In the genomic region with DNA sequence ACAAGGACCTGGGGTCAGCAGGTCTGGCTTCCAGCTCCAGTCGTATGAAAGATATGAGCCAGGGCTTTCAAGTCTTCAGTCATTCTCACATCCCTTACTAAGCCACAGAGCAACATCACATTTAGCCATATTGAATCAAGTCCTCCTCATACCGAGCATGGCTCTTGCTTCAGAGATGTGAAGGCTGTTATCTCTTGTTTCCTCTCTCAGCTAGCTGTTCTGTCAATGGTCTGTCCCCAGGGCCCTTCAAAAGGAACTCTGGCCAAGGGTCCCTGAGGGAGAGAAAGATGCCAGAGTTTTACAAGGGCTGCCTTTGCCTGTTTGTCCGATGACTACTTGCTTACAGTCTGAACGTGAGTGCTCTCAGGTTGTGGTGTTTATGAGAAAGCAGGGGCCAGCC, we compare ENCODE assay signal across 12 cellular contexts. TPM values are rescaled to one million over a fixed set of nuclear protein-coding genes. Genes with fewer than 3 reads are reported as not detected.
DNase-seq lines count a peak whose midpoint lies in the region; ATAC-seq and TF ChIP-seq lines count a peak whose summit lies in the region.
"Had no signal": no experiment of that assay in that cellular context is flagged by ENCODE, and none has a peak within 500 bp of the region (broad histone marks: within the 10 kb centered on the region; RNA-seq: fewer than 3 reads in every experiment).

No MANE protein-coding gene starts in this region.

- peak overlapping the region; percentile 74 for H3K27ac Mint-ChIP-seq in activated CD4-positive, alpha-beta T cell treated with anti-CD3 and anti-CD28 coated beads, Interleukin-2, amount 10 ng/mL, durations not matched to agents 24 days and 14 days
- peak overlapping the region; percentile 94 for H3K27ac Mint-ChIP-seq in T-helper 17 cell
- no peak overlapping the region for H3K27ac Mint-ChIP-seq in glutamatergic neuron (ENCODE audit: unreplicated experiment)

- H3K27me3 ChIP-seq in skeletal muscle tissue (ENCODE audit: control insufficient read depth in 3 of 3, insufficient read depth in 3 of 3, low read length in 3 of 3): no peaks in the 10 kb centered on the region
- no peaks in the 10 kb centered on the region for H3K27me3 ChIP-seq in MM.1S (replicated peaks; ENCODE audit: insufficient read depth, low read length)
- H3K27me3 ChIP-seq: transverse colon had no signal

- peaks cover 61% of the 10 kb centered on the region for H3K4me1 Mint-ChIP-seq in activated CD4-positive, alpha-beta T cell treated with anti-CD3 and anti-CD28 coated beads, Interleukin-2, amount 10 ng/mL, durations not matched to agents 24 days and 14 days
- H3K4me1 Mint-ChIP-seq in T-helper 17 cell: peaks cover 48% of the 10 kb centered on the region
- peaks cover 17% of the 10 kb centered on the region for H3K4me1 Mint-ChIP-seq in glutamatergic neuron (ENCODE audit: low read depth, unreplicated experiment)

- H3K36me3 Mint-ChIP-seq in activated CD4-positive, alpha-beta T cell treated with anti-CD3 and anti-CD28 coated beads, Interleukin-2, amount 10 ng/mL, durations not matched to agents 24 days and 14 days (ENCODE audit: low read depth): peaks cover 12% of the 10 kb centered on the region
- H3K36me3 Mint-ChIP-seq in T-helper 17 cell (ENCODE audit: low read depth) (peaks cover 3% of the 10 kb centered on the region), glutamatergic neuron (ENCODE audit: unreplicated experiment) (no peaks in the 10 kb centered on the region)

- DNase-seq in activated CD4-positive, alpha-beta T cell treated with anti-CD3 and anti-CD28 coated beads, Interleukin-2, amount 10 ng/mL, durations not matched to agents 24 days and 14 days: no peak
- DNase-seq in activated CD4-positive, alpha-beta T cell treated with anti-CD3 and anti-CD28 coated beads, Interleukin-2, amount 50 U/mL, for 48 hours: no peak
- DNase-seq in T-helper 17 cell (no peak), glutamatergic neuron (no peak), MM.1S (no peak)
- DNase-seq: DMS79 treated with DMSO at 0.1 percent for 48 hours, mesendoderm, NCI-H1694 treated with DMSO at 0.1 percent for 48 hours, transverse colon had no signal

- H3K79me2 ChIP-seq in MM.1S (ENCODE audit: low read length): no peaks in the 10 kb centered on the region

- no peak for TF ChIP-seq CTCF in glutamatergic neuron (IDR thresholded peaks at IDR 0.05; ENCODE audit: partially characterized antibody, unreplicated experiment)
- TF ChIP-seq CTCF in MM.1S (IDR thresholded peaks at IDR 0.05; ENCODE audit: low read length): no peak

- H3K4me1 ChIP-seq in skeletal muscle tissue (ENCODE audit: control insufficient read depth in 3 of 3, insufficient read depth in 3 of 3, low read length in 3 of 3): no peaks in the 10 kb centered on the region
- 0 out of 2 replicates have a peak, but pooled peaks cover 5% of the 10 kb centered on the region for H3K4me1 ChIP-seq in MM.1S (ENCODE audit: low read length)

- no peak overlapping the region for H2AFZ ChIP-seq in MM.1S (ENCODE audit: low read length)

- H3F3A ChIP-seq in MM.1S (ENCODE audit: insufficient read depth, low read length): no peaks in the 10 kb centered on the region

- H3K9me3 Mint-ChIP-seq in activated CD4-positive, alpha-beta T cell treated with anti-CD3 and anti-CD28 coated beads, Interleukin-2, amount 10 ng/mL, durations not matched to agents 24 days and 14 days: peaks cover 3% of the 10 kb centered on the region
- H3K9me3 Mint-ChIP-seq in glutamatergic neuron (ENCODE audit: unreplicated experiment): no peaks in the 10 kb centered on the region

- no peak overlapping the region for H3K9ac ChIP-seq in skeletal muscle tissue (ENCODE audit: low read depth in 1 of 3, low read length in 3 of 3)
- H3K9ac ChIP-seq in MM.1S (ENCODE audit: low read length): no peak overlapping the region

- no peaks in the 10 kb centered on the region for H3K9me3 ChIP-seq in T-helper 17 cell (ENCODE audit: control insufficient read depth, low read length, poor library complexity, severe bottlenecking)
- H3K9me3 ChIP-seq in skeletal muscle tissue (ENCODE audit: control insufficient read depth in 3 of 3, low read length in 3 of 3): no peaks in the 10 kb centered on the region
- no peaks in the 10 kb centered on the region for H3K9me3 ChIP-seq in MM.1S (replicated peaks; ENCODE audit: insufficient read depth, low read length)
- H3K9me3 ChIP-seq: transverse colon had no signal

- intact Hi-C loops in activated CD4-positive, alpha-beta T cell treated with anti-CD3 and anti-CD28 coated beads, Interleukin-2, amount 10 ng/mL, durations not matched to agents 24 days and 14 days (cut with micrococcal nuclease): no loop called here

- H3K27me3 Mint-ChIP-seq in activated CD4-positive, alpha-beta T cell treated with anti-CD3 and anti-CD28 coated beads, Interleukin-2, amount 10 ng/mL, durations not matched to agents 24 days and 14 days: no peaks in the 10 kb centered on the region
- H3K27me3 Mint-ChIP-seq in T-helper 17 cell: no peaks in the 10 kb centered on the region
- peaks cover 2% of the 10 kb centered on the region for H3K27me3 Mint-ChIP-seq in glutamatergic neuron (ENCODE audit: unreplicated experiment)

- ATAC-seq in T-helper 17 cell: no peak
- ATAC-seq in HG03159 (IDR thresholded peaks at IDR 0.05; ENCODE audit: unreplicated experiment): no peak
- no peak for ATAC-seq in GM18498 (IDR thresholded peaks at IDR 0.05; ENCODE audit: unreplicated experiment)

- H3K9me2 ChIP-seq in MM.1S (replicated peaks; ENCODE audit: insufficient read depth, low read length): no peaks in the 10 kb centered on the region

- H3K4me3 ChIP-seq in skeletal muscle tissue (ENCODE audit: low read length in 3 of 3): no peak overlapping the region
- H3K4me3 ChIP-seq in MM.1S (ENCODE audit: low read length): no peak overlapping the region
- H3K4me3 ChIP-seq: transverse colon had no signal

- H3K4me3 Mint-ChIP-seq in activated CD4-positive, alpha-beta T cell treated with anti-CD3 and anti-CD28 coated beads, Interleukin-2, amount 10 ng/mL, durations not matched to agents 24 days and 14 days: no peak overlapping the region
- H3K4me3 Mint-ChIP-seq in T-helper 17 cell: no peak overlapping the region
- peak overlapping the region; percentile 6 for H3K4me3 Mint-ChIP-seq in glutamatergic neuron (ENCODE audit: unreplicated experiment)

- no peaks in the 10 kb centered on the region for H4K20me1 ChIP-seq in MM.1S (ENCODE audit: insufficient read depth, low read length)

- no peak overlapping the region for H3K4me2 ChIP-seq in MM.1S (ENCODE audit: low read depth, low read length)

- no peaks in the 10 kb centered on the region for H3K36me3 ChIP-seq in skeletal muscle tissue (ENCODE audit: control insufficient read depth in 3 of 3, insufficient read depth in 3 of 3, low read length in 3 of 3)
- H3K36me3 ChIP-seq in MM.1S (replicated peaks; ENCODE audit: insufficient read depth, low read length): no peaks in the 10 kb centered on the region
- H3K36me3 ChIP-seq: transverse colon had no signal

- H3K27ac ChIP-seq in skeletal muscle tissue (ENCODE audit: low read depth, low read length): peak overlapping the region; percentile 26
- no peak overlapping the region for H3K27ac ChIP-seq in MM.1S (ENCODE audit: low read length)

RNA-seq across cellular contexts. Expression of a gene that starts 30.5 kb away (rescaled TPM):
- total RNA-seq in activated CD4-positive, alpha-beta T cell treated with anti-CD3 and anti-CD28 coated beads, Interleukin-2, amount 10 ng/mL, durations not matched to agents 24 days and 14 days: 27.8 and 28.6 TPM in 2 replicates
- total RNA-seq in T-helper 17 cell (10 to 100 TPM; 86.3 to 92.6 TPM), glutamatergic neuron (ENCODE audit: unreplicated experiment) (53.1 TPM), skeletal muscle tissue (22.4 TPM)
